Comparison of ENCODE assay signal across 19 cellular contexts in genomic region chr22:24178021-24178431, GRCh38. TPM values are rescaled to one million over a fixed set of nuclear protein-coding genes. Genes with fewer than 3 reads are reported as not detected.
A peak's percentile ranks its signal among the peaks of the same experiment; 100 is the strongest.
DNase-seq lines count a peak whose midpoint lies in the region; TF ChIP-seq lines count a peak whose summit lies in the region.
"Had no signal": no experiment of that assay in that cellular context is flagged by ENCODE, and none has a peak within 500 bp of the region (broad histone marks: within the 10 kb centered on the region; RNA-seq: fewer than 3 reads in every experiment).

No MANE protein-coding gene starts in this region.

- no peak overlapping the region for H2AFZ ChIP-seq in OCI-LY7 (ENCODE audit: low read length)

- POLR2A ChIA-PET in A673 (lab: Charles Lee; ENCODE audit: low non-redundant PET): no interaction called here
- POLR2A ChIA-PET in OCI-LY7 (lab: Charles Lee): no interaction called here

- TF ChIP-seq POLR2A in esophagus squamous epithelium (IDR thresholded peaks at IDR 0.05): no peak

- H4K20me1 ChIP-seq in OCI-LY7 (ENCODE audit: insufficient read depth, low read length): no peaks in the 10 kb centered on the region

- H3K9me3 ChIP-seq in A673 (ENCODE audit: low read depth, low read length, poor library complexity, severe bottlenecking) (no peaks in the 10 kb centered on the region), OCI-LY7 (ENCODE audit: low read length) (no peaks in the 10 kb centered on the region), esophagus squamous epithelium (no peaks in the 10 kb centered on the region)
- H3K9me3 ChIP-seq: BLaER1, lower lobe of right lung, pancreas had no signal

- DNase-seq in A673 (ENCODE audit: low spot score) (no peak), OCI-LY7 (ENCODE audit: low spot score) (no peak), esophagus squamous epithelium (lab: John Stamatoyannopoulos, UW) (no peak), ureter (ENCODE audit: low spot score) (no peak), NCI-H1417 treated with DMSO at 0.1 percent for 48 hours (lab: John Stamatoyannopoulos, UW) (no peak)
- DNase-seq in stimulated activated CD4-positive, alpha-beta T cell treated with anti-CD3 and anti-CD28 coated beads, Interleukin-4, amount 100 ng/mL, for 24 hours: no peak
- DNase-seq: activated CD4-positive, alpha-beta T cell treated with anti-CD3 and anti-CD28 coated beads for 1 hour; activated CD8-positive, alpha-beta T cell treated with anti-CD3 and anti-CD28 coated beads, Interleukin-2, amount 10 ng/mL, durations not matched to agents 7 days and 5 days; GF-D8; islet precursor cell; KG1; lower lobe of right lung; NCI-H1436 treated with DMSO at 0.1 percent for 48 hours; NCI-H446; stimulated activated naive B cell treated with anti-CD40 and anti-IgM and Interleukin-4, amounts not matched to agents 10 μg/mL and 1 μg/mL and 100 μg/mL, for 72 hours had no signal

- no peak overlapping the region for H3K4me3 ChIP-seq in A673 (ENCODE audit: low read depth, low read length, poor library complexity, severe bottlenecking)
- H3K4me3 ChIP-seq in OCI-LY7 (ENCODE audit: low read depth, low read length, poor library complexity, severe bottlenecking): no peak overlapping the region
- no peak overlapping the region for H3K4me3 ChIP-seq in esophagus squamous epithelium
- no peak overlapping the region for H3K4me3 ChIP-seq in rectal smooth muscle tissue (ENCODE audit: low read length)
- H3K4me3 ChIP-seq: BLaER1, dorsolateral prefrontal cortex, lower lobe of right lung, pancreas had no signal

- H3K4me2 ChIP-seq in OCI-LY7 (ENCODE audit: low read length): no peak overlapping the region
- H3K4me2 ChIP-seq: BLaER1 had no signal

- no peak overlapping the region for H3K27ac ChIP-seq in A673 (ENCODE audit: low read depth, low read length, poor library complexity, severe bottlenecking)
- H3K27ac ChIP-seq in OCI-LY7 (ENCODE audit: low read depth, low read length, poor library complexity, severe bottlenecking): no peak overlapping the region
- peak overlapping the region; percentile 32 to 86 (median 72) for H3K27ac ChIP-seq in esophagus squamous epithelium
- H3K27ac ChIP-seq in rectal smooth muscle tissue (ENCODE audit: low read depth, low read length): peak overlapping the region; percentile 89
- H3K27ac ChIP-seq: BLaER1, lower lobe of right lung, pancreas had no signal

- H3K4me1 ChIP-seq in A673 (ENCODE audit: insufficient read depth, low read length, poor library complexity, severe bottlenecking) (no peaks in the 10 kb centered on the region), OCI-LY7 (ENCODE audit: insufficient read depth, low read length, poor library complexity, severe bottlenecking) (no peaks in the 10 kb centered on the region), esophagus squamous epithelium (peaks cover 8 to 73% (median 25%) of the 10 kb centered on the region in 3 donors), rectal smooth muscle tissue (ENCODE audit: control insufficient read depth, insufficient read depth, low read length) (peaks cover 30% of the 10 kb centered on the region)
- H3K4me1 ChIP-seq: pancreas had no signal

- BruUV-seq in A673 (replicated peaks; lab: Mats Ljungman, UMichigan): TSS peak; percentile 77
- TSS peak; percentile 84 for BruUV-seq in OCI-LY7 (replicated peaks; lab: Mats Ljungman, UMichigan)

- peaks cover 3% of the 10 kb centered on the region for H3K36me3 ChIP-seq in A673 (ENCODE audit: insufficient read depth, low read length, poor library complexity, severe bottlenecking)
- H3K36me3 ChIP-seq in OCI-LY7 (ENCODE audit: insufficient read depth, low read length): peaks cover 9% of the 10 kb centered on the region; the same call in 1 of the 2 replicates
- peaks cover 4 to 59% (median 6%) of the 10 kb centered on the region in 3 donors for H3K36me3 ChIP-seq in esophagus squamous epithelium
- H3K36me3 ChIP-seq in rectal smooth muscle tissue (ENCODE audit: control insufficient read depth, insufficient read depth, low read length): peaks cover 21% of the 10 kb centered on the region

- 82 to 100% methylated on average over 2 to 4 of the region's 12 CpGs for WGBS in esophagus squamous epithelium, 2 donors

- H3K9me2 ChIP-seq in OCI-LY7 (ENCODE audit: insufficient read depth, low read length): no peaks in the 10 kb centered on the region

- H3K27me3 ChIP-seq in A673 (replicated peaks; ENCODE audit: insufficient read depth, low read depth, low read length, poor library complexity) (no peaks in the 10 kb centered on the region), esophagus squamous epithelium (no peaks in the 10 kb centered on the region), rectal smooth muscle tissue (ENCODE audit: control insufficient read depth, insufficient read depth, low read length) (no peaks in the 10 kb centered on the region)
- H3K27me3 ChIP-seq: BLaER1, dorsolateral prefrontal cortex, pancreas had no signal

- CTCF ChIA-PET in A673 (lab: Charles Lee): no interaction called here
- CTCF ChIA-PET in OCI-LY7 (lab: Charles Lee; ENCODE audit: unreplicated experiment): interaction anchor here (1.2 kb wide), 1 partner anchor 21 kb away, joined by 3 read pairs; no protein-coding TSS in a partner anchor

- TF ChIP-seq CTCF in A673 (conservative IDR thresholded peaks at IDR 0.05; ENCODE audit: low read depth, low read length): no peak
- TF ChIP-seq CTCF in OCI-LY7 (conservative IDR thresholded peaks at IDR 0.05; ENCODE audit: low read length): no peak
- no peak for TF ChIP-seq CTCF in esophagus squamous epithelium (IDR thresholded peaks at IDR 0.05)

- H3K9ac ChIP-seq in rectal smooth muscle tissue (ENCODE audit: low read length): no peak overlapping the region
- H3K9ac ChIP-seq: BLaER1 had no signal

- intact Hi-C loops in A673 (cut with micrococcal nuclease; ENCODE audit: unreplicated experiment): loop anchor here (10.0 kb wide), 1 partner anchor 223 kb away; no protein-coding TSS in a partner anchor
- intact Hi-C loops in OCI-LY7 (cut with micrococcal nuclease; ENCODE audit: unreplicated experiment): loop anchor here (5.0 kb wide), 1 partner anchor 191 kb away; no protein-coding TSS in a partner anchor
- intact Hi-C loops in esophagus squamous epithelium (cut with DNase I): no loop called here

- H3K79me2 ChIP-seq in OCI-LY7 (ENCODE audit: insufficient read depth, low read depth, low read length): no peaks in the 10 kb centered on the region

RNA-seq across cellular contexts. Expression of gene SUSD2, which starts 3.3 kb away (rescaled TPM):
- total RNA-seq in A673 (2021) (0.94 and 1.3 TPM in 2 replicates), OCI-LY7 (2022) (0.38 and 0.39 TPM in 2 replicates), esophagus squamous epithelium (1 to 10 TPM; 1.1 to 2.5 (median 1.6) TPM), ureter (8.3 TPM)
- 0.41 and 0.54 TPM in 2 replicates for total RNA-seq in OCI-LY7 (2014; rRNA removed; shearing (Covaris generic))

Comparison
In these comparisons a context has a peak if more than half of its experiments do, and no peak if none do; other contexts are left out.
1. H3K27ac ChIP-seq: peak in esophagus squamous epithelium (4 of 4) and rectal smooth muscle tissue (single experiment); none in A673 (single experiment) and OCI-LY7 (single experiment).